ENCODE assay signal across 37 cellular contexts in genomic region chr2:184566716-184567115, GRCh38. TPM values are rescaled to one million over a fixed set of nuclear protein-coding genes. Genes with fewer than 3 reads are reported as not detected.
"Had no signal": no experiment of that assay in that cellular context is flagged by ENCODE, and none has a peak within 500 bp of the region (broad histone marks: within the 10 kb centered on the region; RNA-seq: fewer than 3 reads in every experiment).

No MANE protein-coding gene starts in this region.

- H3K27me3 Mint-ChIP-seq: activated CD4-positive, alpha-beta memory T cell treated with anti-CD3 and anti-CD28 coated beads, Interleukin-2, amount 10 ng/mL, durations not matched to agents 7 days and 5 days; activated CD4-positive, alpha-beta T cell treated with anti-CD3 and anti-CD28 coated beads for 36 hours; activated CD4-positive, alpha-beta T cell treated with anti-CD3 and anti-CD28 coated beads, Interleukin-2, amount 10 ng/mL, durations not matched to agents 7 days and 5 days; activated CD8-positive, alpha-beta memory T cell treated with anti-CD3 and anti-CD28 coated beads, Interleukin-2, amount 10 ng/mL, durations not matched to agents 7 days and 5 days; activated naive CD4-positive, alpha-beta T cell treated with anti-CD3 and anti-CD28 coated beads, Interleukin-2, amount 10 ng/mL, durations not matched to agents 7 days and 5 days; activated naive CD4-positive, alpha-beta T cell treated with anti-CD3 and anti-CD28 coated beads, Interleukin-2, amount 50 U/mL, for 24 hours; activated naive CD8-positive, alpha-beta T cell; activated naive CD8-positive, alpha-beta T cell treated with anti-CD3 and anti-CD28 coated beads, Interleukin-2, amount 10 ng/mL, durations not matched to agents 7 days and 5 days; activated naive CD8-positive, alpha-beta T cell treated with anti-CD3 and anti-CD28 coated beads, Interleukin-2, amount 50 U/mL, for 24 hours; activated T-cell treated with anti-CD3 and anti-CD28 coated beads, Interleukin-2, amount 50 U/mL, for 24 hours; brain; T-helper 17 cell had no signal

- ATAC-seq: activated CD4-positive, alpha-beta T cell treated with anti-CD3 and anti-CD28 coated beads for 36 hours; activated CD4-positive, CD25-positive, alpha-beta regulatory T cell treated with anti-CD3 and anti-CD28 coated beads, Interleukin-2, amount 50 U/mL, for 24 hours; activated CD8-positive, alpha-beta memory T cell treated with anti-CD3 and anti-CD28 coated beads, Interleukin-2, amount 10 ng/mL, durations not matched to agents 7 days and 5 days; activated CD8-positive, alpha-beta T cell treated with anti-CD3 and anti-CD28 coated beads, Interleukin-2, amount 10 ng/mL, durations not matched to agents 7 days and 5 days; activated naive CD8-positive, alpha-beta T cell treated with anti-CD3 and anti-CD28 coated beads, Interleukin-2, amount 50 U/mL, for 24 hours; T-helper 17 cell; WTC11 had no signal

- H3K4me3 Mint-ChIP-seq: activated CD4-positive, alpha-beta memory T cell treated with anti-CD3 and anti-CD28 coated beads, Interleukin-2, amount 10 ng/mL, durations not matched to agents 7 days and 5 days; activated CD4-positive, alpha-beta T cell treated with anti-CD3 and anti-CD28 coated beads for 36 hours; activated CD4-positive, alpha-beta T cell treated with anti-CD3 and anti-CD28 coated beads, Interleukin-2, amount 10 ng/mL, durations not matched to agents 7 days and 5 days; activated CD8-positive, alpha-beta memory T cell treated with anti-CD3 and anti-CD28 coated beads, Interleukin-2, amount 10 ng/mL, durations not matched to agents 7 days and 5 days; activated CD8-positive, alpha-beta T cell treated with anti-CD3 and anti-CD28 coated beads, Interleukin-2, amount 10 ng/mL, durations not matched to agents 7 days and 5 days; activated naive CD4-positive, alpha-beta T cell treated with anti-CD3 and anti-CD28 coated beads, Interleukin-2, amount 10 ng/mL, durations not matched to agents 7 days and 5 days; activated naive CD4-positive, alpha-beta T cell treated with anti-CD3 and anti-CD28 coated beads, Interleukin-2, amount 50 U/mL, for 24 hours; activated naive CD8-positive, alpha-beta T cell; activated naive CD8-positive, alpha-beta T cell treated with anti-CD3 and anti-CD28 coated beads, Interleukin-2, amount 10 ng/mL, durations not matched to agents 7 days and 5 days; activated naive CD8-positive, alpha-beta T cell treated with anti-CD3 and anti-CD28 coated beads, Interleukin-2, amount 50 U/mL, for 24 hours; activated T-cell treated with anti-CD3 and anti-CD28 coated beads, Interleukin-2, amount 50 U/mL, for 24 hours; brain; T-helper 17 cell; T-helper 2 cell treated with Interferon-gamma antibody and Interleukin-4, amounts not matched to agents 5 μg/mL and 100 μg/mL, for 36 hours; WTC11 had no signal

- H3K4me1 ChIP-seq: ascending aorta had no signal

- H3K27ac Mint-ChIP-seq: activated CD4-positive, alpha-beta memory T cell treated with anti-CD3 and anti-CD28 coated beads, Interleukin-2, amount 10 ng/mL, durations not matched to agents 7 days and 5 days; activated CD4-positive, alpha-beta T cell treated with anti-CD3 and anti-CD28 coated beads for 36 hours; activated CD4-positive, alpha-beta T cell treated with anti-CD3 and anti-CD28 coated beads, Interleukin-2, amount 10 ng/mL, durations not matched to agents 7 days and 5 days; activated CD8-positive, alpha-beta memory T cell treated with anti-CD3 and anti-CD28 coated beads, Interleukin-2, amount 10 ng/mL, durations not matched to agents 7 days and 5 days; activated CD8-positive, alpha-beta T cell treated with anti-CD3 and anti-CD28 coated beads, Interleukin-2, amount 10 ng/mL, durations not matched to agents 7 days and 5 days; activated naive CD4-positive, alpha-beta T cell treated with anti-CD3 and anti-CD28 coated beads, Interleukin-2, amount 10 ng/mL, durations not matched to agents 7 days and 5 days; activated naive CD4-positive, alpha-beta T cell treated with anti-CD3 and anti-CD28 coated beads, Interleukin-2, amount 50 U/mL, for 24 hours; activated naive CD8-positive, alpha-beta T cell; activated naive CD8-positive, alpha-beta T cell treated with anti-CD3 and anti-CD28 coated beads, Interleukin-2, amount 10 ng/mL, durations not matched to agents 7 days and 5 days; activated naive CD8-positive, alpha-beta T cell treated with anti-CD3 and anti-CD28 coated beads, Interleukin-2, amount 50 U/mL, for 24 hours; activated T-cell treated with anti-CD3 and anti-CD28 coated beads, Interleukin-2, amount 50 U/mL, for 24 hours; activated T-helper 2 cell treated with anti-CD3 and anti-CD28 coated beads, Interferon-gamma antibody, Interleukin-2, Interleukin-4, amounts not matched to agents 10 μg/mL and 5 μg/mL and 100 μg/mL, durations not matched to agents 14 hours and 24 hours and 36 hours; brain; T-helper 17 cell; T-helper 2 cell treated with Interferon-gamma antibody and Interleukin-4, amounts not matched to agents 5 μg/mL and 100 μg/mL, for 36 hours; WTC11 had no signal

- DNase-seq: activated CD4-positive, alpha-beta memory T cell treated with anti-CD3 and anti-CD28 coated beads, Interleukin-2, amount 10 ng/mL, durations not matched to agents 7 days and 5 days; activated CD4-positive, alpha-beta T cell treated with anti-CD3 and anti-CD28 coated beads for 1 hour; activated CD4-positive, alpha-beta T cell treated with anti-CD3 and anti-CD28 coated beads for 36 hours; activated CD4-positive, alpha-beta T cell treated with anti-CD3 and anti-CD28 coated beads for 48 hours; activated CD4-positive, alpha-beta T cell treated with anti-CD3 and anti-CD28 coated beads, Interleukin-2, amount 10 ng/mL, durations not matched to agents 7 days and 5 days; activated CD4-positive, alpha-beta T cell treated with anti-CD3 and anti-CD28 coated beads, Interleukin-2, amount 50 U/mL, for 48 hours; activated CD4-positive, CD25-positive, alpha-beta regulatory T cell; activated CD8-positive, alpha-beta memory T cell treated with anti-CD3 and anti-CD28 coated beads for 24 hours; activated CD8-positive, alpha-beta memory T cell treated with anti-CD3 and anti-CD28 coated beads, Interleukin-2, amount 10 ng/mL, durations not matched to agents 7 days and 5 days; activated CD8-positive, alpha-beta memory T cell treated with anti-CD3 and anti-CD28 coated beads, Interleukin-2, amount 50 U/mL, for 48 hours; activated CD8-positive, alpha-beta T cell treated with anti-CD3 and anti-CD28 coated beads, Interleukin-2, amount 10 ng/mL, durations not matched to agents 7 days and 5 days; activated effector memory CD4-positive, alpha-beta T cell treated with Interleukin-2 at 50 U/mL for 16 hours; activated gamma-delta T cell; activated naive CD4-positive, alpha-beta T cell treated with anti-CD3 and anti-CD28 coated beads, Interleukin-2, amount 10 ng/mL, durations not matched to agents 7 days and 5 days; activated naive CD4-positive, alpha-beta T cell treated with Interleukin-2 at 50 U/mL for 16 hours; activated naive CD8-positive, alpha-beta T cell treated with anti-CD3 and anti-CD28 coated beads, Interleukin-2, amount 10 ng/mL, durations not matched to agents 7 days and 5 days; activated naive CD8-positive, alpha-beta T cell treated with anti-CD3 and anti-CD28 coated beads, Interleukin-2, amount 50 U/mL, for 24 hours; activated T-cell treated with anti-CD3 and anti-CD28 coated beads, Interleukin-2, amount 50 U/mL, for 24 hours; activated T-cell treated with anti-CD3 and anti-CD28 coated beads, Interleukin-2, amount 50 U/mL, for 48 hours; amygdala; anterior cingulate cortex; central memory CD4-positive, alpha-beta T cell; T-helper 17 cell; T-helper 9 cell; WERI-Rb-1 had no signal

- H3K9me3 Mint-ChIP-seq: activated naive CD4-positive, alpha-beta T cell treated with anti-CD3 and anti-CD28 coated beads, Interleukin-2, amount 50 U/mL, for 24 hours; activated naive CD8-positive, alpha-beta T cell treated with anti-CD3 and anti-CD28 coated beads, Interleukin-2, amount 10 ng/mL, durations not matched to agents 7 days and 5 days; activated T-cell treated with anti-CD3 and anti-CD28 coated beads, Interleukin-2, amount 50 U/mL, for 24 hours; activated T-helper 2 cell treated with anti-CD3 and anti-CD28 coated beads, Interferon-gamma antibody, Interleukin-2, Interleukin-4, amounts not matched to agents 10 μg/mL and 5 μg/mL and 100 μg/mL, durations not matched to agents 14 hours and 24 hours and 36 hours; brain; T-helper 2 cell treated with Interferon-gamma antibody and Interleukin-4, amounts not matched to agents 5 μg/mL and 100 μg/mL, for 36 hours; WTC11 had no signal

- H3K27ac ChIP-seq: ascending aorta, WERI-Rb-1 had no signal

- H3K4me1 Mint-ChIP-seq: activated CD4-positive, alpha-beta memory T cell treated with anti-CD3 and anti-CD28 coated beads, Interleukin-2, amount 10 ng/mL, durations not matched to agents 7 days and 5 days; activated CD4-positive, alpha-beta T cell treated with anti-CD3 and anti-CD28 coated beads for 36 hours; activated CD4-positive, alpha-beta T cell treated with anti-CD3 and anti-CD28 coated beads, Interleukin-2, amount 10 ng/mL, durations not matched to agents 7 days and 5 days; activated CD8-positive, alpha-beta memory T cell treated with anti-CD3 and anti-CD28 coated beads, Interleukin-2, amount 10 ng/mL, durations not matched to agents 7 days and 5 days; activated naive CD4-positive, alpha-beta T cell treated with anti-CD3 and anti-CD28 coated beads, Interleukin-2, amount 10 ng/mL, durations not matched to agents 7 days and 5 days; activated naive CD4-positive, alpha-beta T cell treated with anti-CD3 and anti-CD28 coated beads, Interleukin-2, amount 50 U/mL, for 24 hours; activated naive CD8-positive, alpha-beta T cell treated with anti-CD3 and anti-CD28 coated beads, Interleukin-2, amount 10 ng/mL, durations not matched to agents 7 days and 5 days; activated naive CD8-positive, alpha-beta T cell treated with anti-CD3 and anti-CD28 coated beads, Interleukin-2, amount 50 U/mL, for 24 hours; brain; T-helper 17 cell had no signal

- FAIRE-seq: colon, TTC549 had no signal

- H3K4me3 ChIP-seq: ascending aorta had no signal

- H3K36me3 Mint-ChIP-seq: activated CD8-positive, alpha-beta memory T cell treated with anti-CD3 and anti-CD28 coated beads, Interleukin-2, amount 10 ng/mL, durations not matched to agents 7 days and 5 days; activated naive CD4-positive, alpha-beta T cell treated with anti-CD3 and anti-CD28 coated beads, Interleukin-2, amount 10 ng/mL, durations not matched to agents 7 days and 5 days; activated naive CD4-positive, alpha-beta T cell treated with anti-CD3 and anti-CD28 coated beads, Interleukin-2, amount 50 U/mL, for 24 hours; activated naive CD8-positive, alpha-beta T cell; activated naive CD8-positive, alpha-beta T cell treated with anti-CD3 and anti-CD28 coated beads, Interleukin-2, amount 10 ng/mL, durations not matched to agents 7 days and 5 days; brain; WTC11 had no signal

- H3K27me3 ChIP-seq: ascending aorta had no signal

- H3K36me3 ChIP-seq: ascending aorta, WERI-Rb-1 had no signal

RNA-seq across cellular contexts. Expression of gene ZNF804A, which starts 31.6 kb away (rescaled TPM):
- total RNA-seq: activated CD4-positive, alpha-beta memory T cell treated with anti-CD3 and anti-CD28 coated beads, Interleukin-2, amount 10 ng/mL, durations not matched to agents 7 days and 5 days; activated CD4-positive, alpha-beta T cell treated with anti-CD3 and anti-CD28 coated beads for 36 hours; activated CD4-positive, alpha-beta T cell treated with anti-CD3 and anti-CD28 coated beads, Interleukin-2, amount 10 ng/mL, durations not matched to agents 7 days and 5 days; activated CD8-positive, alpha-beta memory T cell treated with anti-CD3 and anti-CD28 coated beads, Interleukin-2, amount 10 ng/mL, durations not matched to agents 7 days and 5 days; activated CD8-positive, alpha-beta T cell treated with anti-CD3 and anti-CD28 coated beads, Interleukin-2, amount 10 ng/mL, durations not matched to agents 7 days and 5 days; activated T-helper 2 cell treated with anti-CD3 and anti-CD28 coated beads, Interferon-gamma antibody, Interleukin-2, Interleukin-4, amounts not matched to agents 10 μg/mL and 5 μg/mL and 100 μg/mL, durations not matched to agents 14 hours and 24 hours and 36 hours; ascending aorta; cardiac septum; T-helper 1 cell treated with Interleukin-12 subunit alpha and Interleukin-12 subunit beta and Interleukin-4 antibody, amounts not matched to agents 30 ng/mL and 1 ng/mL, for 36 hours; T-helper 17 cell; WTC11 had no signal
